ENCODE assay signal across 26 cellular contexts in genomic region chr22:43817402-43817801, GRCh38. TPM values are rescaled to one million over a fixed set of nuclear protein-coding genes. Genes with fewer than 3 reads are reported as not detected.
"Had no signal": no experiment of that assay in that cellular context is flagged by ENCODE, and none has a peak within 500 bp of the region (broad histone marks: within the 10 kb centered on the region; RNA-seq: fewer than 3 reads in every experiment).

No MANE protein-coding gene starts in this region.

- H3K36me3 Mint-ChIP-seq: memory B cell had no signal

- DNase-seq: colonic mucosa; cortex of kidney; effector CD8-positive, alpha-beta T cell; effector memory CD8-positive, alpha-beta T cell; endodermal cell; erythroblast; esophagus squamous epithelium; foreskin fibroblast; foreskin melanocyte; gastrocnemius medialis; glutamatergic neuron; heart right ventricle; hippocampal formation; kidney; kidney glomerular epithelial cell; left colon; left ventricle myocardium inferior; mammary epithelial cell; mesendoderm; midbrain had no signal

- ATAC-seq: effector memory CD8-positive, alpha-beta T cell; esophagus mucosa; gastrocnemius medialis; heart right ventricle; left colon; left lobe of liver had no signal

- H3K4me3 Mint-ChIP-seq: dendritic cell treated with granulocyte-macrophage colony-stimulating factor and Interleukin-4, amounts not matched to agents 40 ng/mL and 50 ng/mL, for 4 days; effector memory CD8-positive, alpha-beta T cell; endodermal cell; memory B cell had no signal

- H3K27ac Mint-ChIP-seq: dendritic cell treated with granulocyte-macrophage colony-stimulating factor and Interleukin-4, amounts not matched to agents 40 ng/mL and 50 ng/mL, for 4 days; effector memory CD8-positive, alpha-beta T cell; endodermal cell; memory B cell had no signal

- H3K9me3 Mint-ChIP-seq: dendritic cell treated with granulocyte-macrophage colony-stimulating factor and Interleukin-4, amounts not matched to agents 40 ng/mL and 50 ng/mL, for 4 days; effector memory CD8-positive, alpha-beta T cell; endodermal cell; memory B cell had no signal

RNA-seq across cellular contexts. Expression of gene SULT4A1, which starts 44.9 kb away (rescaled TPM):
- total RNA-seq: dermis microvascular lymphatic vessel endothelial cell, esophagus mucosa, esophagus squamous epithelium, gastrocnemius medialis, left lobe of liver, mononuclear cell had no signal
